In genomic region chr5:88880196-88880595, GRCh38 we compare ENCODE assay signal across 14 cellular contexts. TPM values are rescaled to one million over a fixed set of nuclear protein-coding genes. Genes with fewer than 3 reads are reported as not detected.
DNase-seq lines count a peak whose midpoint lies in the region; TF ChIP-seq lines count a peak whose summit lies in the region.
"Had no signal": no experiment of that assay in that cellular context is flagged by ENCODE, and none has a peak within 500 bp of the region (broad histone marks: within the 10 kb centered on the region; RNA-seq: fewer than 3 reads in every experiment).

No MANE protein-coding gene starts in this region.

- H3K4me3 Mint-ChIP-seq in chondrocyte (ENCODE audit: unreplicated experiment) = peak overlapping the region; percentile 49
- H3K4me3 Mint-ChIP-seq in nephron = peak overlapping the region; percentile 21 to 57 (median 38)
- H3K4me3 Mint-ChIP-seq: HFFc6; neural progenitor cell; stimulated activated naive CD8-positive, alpha-beta T cell treated with anti-CD3 and anti-CD28 coated beads, Interleukin-15, amount 100 ng/mL, for 72 hours had no signal

- TF ChIP-seq CTCF in left ventricle myocardium inferior (IDR thresholded peaks at IDR 0.05; ENCODE audit: borderline replicate concordance) (no peak), chondrocyte (IDR thresholded peaks at IDR 0.05) (no peak), nephron (IDR thresholded peaks at IDR 0.05; ENCODE audit: unreplicated experiment in 3 of 3) (no peak), uterus (IDR thresholded peaks at IDR 0.05) (no peak)

- H3K27ac Mint-ChIP-seq in chondrocyte (ENCODE audit: unreplicated experiment) = no peak overlapping the region
- H3K27ac Mint-ChIP-seq in nephron = no peak overlapping the region
- H3K27ac Mint-ChIP-seq: HFFc6; neural progenitor cell; stimulated activated naive CD8-positive, alpha-beta T cell treated with anti-CD3 and anti-CD28 coated beads, Interleukin-15, amount 100 ng/mL, for 72 hours had no signal

- H3K27me3 ChIP-seq in left ventricle myocardium inferior (ENCODE audit: low read depth) = no peaks in the 10 kb centered on the region
- no peaks in the 10 kb centered on the region for H3K27me3 ChIP-seq in uterus

- intact Hi-C loops in left ventricle myocardium inferior (cut with micrococcal nuclease) = loop anchor here (5.0 kb wide), 1 partner anchor 53 kb away; no protein-coding TSS in a partner anchor
- intact Hi-C loops in cardiac septum (cut with DNase I) = loop anchor here (5.0 to 10.0 kb wide), 2 partner anchors 148 to 1055 kb away; no protein-coding TSS in a partner anchor
- intact Hi-C loops in uterus (cut with DNase I; ENCODE audit: low total_unique reads) = no loop called here

- H3K36me3 ChIP-seq in left ventricle myocardium inferior = no peaks in the 10 kb centered on the region
- no peaks in the 10 kb centered on the region for H3K36me3 ChIP-seq in uterus
- H3K36me3 ChIP-seq: neural progenitor cell had no signal

- H3K36me3 Mint-ChIP-seq in chondrocyte (ENCODE audit: low read depth) (no peaks in the 10 kb centered on the region), nephron (ENCODE audit: low read depth) (no peaks in the 10 kb centered on the region)
- H3K36me3 Mint-ChIP-seq: neural progenitor cell had no signal

- H3K9me3 ChIP-seq in left ventricle myocardium inferior (replicated peaks) = no peaks in the 10 kb centered on the region
- no peaks in the 10 kb centered on the region for H3K9me3 ChIP-seq in uterus

- peaks cover 76% of the 10 kb centered on the region for H3K4me1 ChIP-seq in left ventricle myocardium inferior
- no peaks in the 10 kb centered on the region for H3K4me1 ChIP-seq in uterus

- H3K9me3 Mint-ChIP-seq in chondrocyte (ENCODE audit: low read depth) (no peaks in the 10 kb centered on the region), nephron (no peaks in the 10 kb centered on the region)
- H3K9me3 Mint-ChIP-seq: HFFc6; neural progenitor cell; stimulated activated naive CD8-positive, alpha-beta T cell treated with anti-CD3 and anti-CD28 coated beads, Interleukin-15, amount 100 ng/mL, for 72 hours had no signal

- TF ChIP-seq POLR2A in uterus (IDR thresholded peaks at IDR 0.05) = no peak

- H3K27ac ChIP-seq in left ventricle myocardium inferior (replicated peaks) (peak overlapping the region; percentile 94), uterus (peak overlapping the region; percentile 93 to 97)
- H3K27ac ChIP-seq: neural progenitor cell had no signal

- H3K4me3 ChIP-seq in left ventricle myocardium inferior (peak overlapping the region; percentile 79), uterus (peak overlapping the region; percentile 52 to 72)
- H3K4me3 ChIP-seq: neural progenitor cell had no signal

- no peaks in the 10 kb centered on the region for H3K27me3 Mint-ChIP-seq in chondrocyte (ENCODE audit: low read depth)
- peaks cover 10% of the 10 kb centered on the region for H3K27me3 Mint-ChIP-seq in nephron (ENCODE audit: low read depth)

- DNase-seq in left ventricle myocardium inferior (no peak), cardiac septum (ENCODE audit: low spot score) (no peak), chondrocyte (ENCODE audit: low spot score) (no peak), uterus (no peak), RPMI8226 (no peak), HT-29 (ENCODE audit: low spot score) (no peak)
- no peak for DNase-seq in activated CD4-positive, alpha-beta T cell treated with anti-CD3 and anti-CD28 coated beads, Interleukin-2, amount 50 U/mL, for 1 hour
- DNase-seq: activated CD8-positive, alpha-beta memory T cell treated with anti-CD3 and anti-CD28 coated beads, Interleukin-2, amount 50 U/mL, for 4 hours; amniotic stem cell; HFFc6; stimulated activated CD4-positive, alpha-beta T cell treated with anti-CD3 and anti-CD28 coated beads, Interleukin-2, amount 100 ng/mL, for 24 hours; stimulated activated naive CD8-positive, alpha-beta T cell treated with anti-CD3 and anti-CD28 coated beads, Interleukin-15, amount 100 ng/mL, for 72 hours had no signal

- H3K4me1 Mint-ChIP-seq in chondrocyte (ENCODE audit: low read depth) = peaks cover 33% of the 10 kb centered on the region
- H3K4me1 Mint-ChIP-seq in nephron = peaks cover 6% of the 10 kb centered on the region

RNA-seq across cellular contexts. Expression of gene MEF2C, which starts 2.8 kb away (rescaled TPM):
- 54.2 TPM for total RNA-seq in left ventricle myocardium inferior
- total RNA-seq in cardiac septum = 64.6 TPM
- total RNA-seq in chondrocyte = 25.4 to 35.7 TPM (median 29.6 TPM) in 3 replicates
- 100 to 1,000 TPM in 1 of 4 donors, 10 to 100 TPM in 3; 30.3 to 134 (median 70.3) TPM for total RNA-seq in uterus
- 0.08 and 0.46 TPM in 2 replicates for total RNA-seq in HT-29 (2014; rRNA removed; shearing (Covaris generic))

Comparison
In these comparisons a context has a peak if more than half of its experiments do, and no peak if none do; other contexts are left out.
1. RNA of gene MEF2C, which starts 2.8 kb away (total RNA-seq): 30.3 to 134 TPM in uterus, 64.6 TPM in cardiac septum (single experiment), 54.2 TPM in left ventricle myocardium inferior (single experiment) and 25.4 to 35.7 TPM in chondrocyte; 0.08 to 0.46 TPM in HT-29; every median in the first group is over 10 times any median in the second.